In genomic region chr6:89272611-89273010, GRCh38 we compare ENCODE assay signal across 35 cellular contexts. TPM values are rescaled to one million over a fixed set of nuclear protein-coding genes. Genes with fewer than 3 reads are reported as not detected.
"Had no signal": no experiment of that assay in that cellular context is flagged by ENCODE, and none has a peak within 500 bp of the region (broad histone marks: within the 10 kb centered on the region; RNA-seq: fewer than 3 reads in every experiment).

No MANE protein-coding gene starts in this region.

- H3K36me3 ChIP-seq: brain microvascular endothelial cell, esophagus squamous epithelium, gastroesophageal sphincter, WERI-Rb-1 had no signal

- H3K9me3 Mint-ChIP-seq: activated B cell treated with CpG ODN at 0.5 μM for 24 hours; activated CD4-positive, alpha-beta memory T cell treated with anti-CD3 and anti-CD28 coated beads for 36 hours; activated CD4-positive, alpha-beta T cell treated with anti-CD3 and anti-CD28 coated beads, Interleukin-2, amount 10 ng/mL, durations not matched to agents 24 days and 14 days; activated T-cell treated with anti-CD3 and anti-CD28 coated beads, Interleukin-2, amount 50 U/mL, for 4 hours; activated T-helper 17 cell treated with anti-CD3 and anti-CD28 coated beads, Interleukin-2, amount 50 U/mL, for 72 hours; central memory CD8-positive, alpha-beta T cell; T-helper 2 cell treated with Interferon-gamma antibody and Interleukin-4, amounts not matched to agents 5 μg/mL and 100 μg/mL, for 36 hours had no signal

- H3K27me3 Mint-ChIP-seq: activated B cell treated with CpG ODN at 0.5 μM for 24 hours; activated CD4-positive, alpha-beta memory T cell treated with anti-CD3 and anti-CD28 coated beads for 36 hours; activated naive CD8-positive, alpha-beta T cell; central memory CD8-positive, alpha-beta T cell; T-helper 17 cell had no signal

- H3K27ac ChIP-seq: brain microvascular endothelial cell, epithelial cell of prostate, esophagus squamous epithelium, gastroesophageal sphincter, WERI-Rb-1 had no signal

- H3K4me1 Mint-ChIP-seq: activated T-helper 17 cell treated with anti-CD3 and anti-CD28 coated beads, Interleukin-2, amount 50 U/mL, for 72 hours; central memory CD8-positive, alpha-beta T cell had no signal

- H3K4me3 Mint-ChIP-seq: activated B cell treated with CpG ODN at 0.5 μM for 24 hours; activated CD4-positive, alpha-beta memory T cell treated with anti-CD3 and anti-CD28 coated beads for 36 hours; activated CD4-positive, alpha-beta T cell treated with anti-CD3 and anti-CD28 coated beads, Interleukin-2, amount 10 ng/mL, durations not matched to agents 24 days and 14 days; activated CD8-positive, alpha-beta T cell treated with anti-CD3 and anti-CD28 coated beads, Interleukin-2, amount 10 ng/mL, durations not matched to agents 7 days and 5 days; activated naive CD8-positive, alpha-beta T cell; activated T-cell treated with anti-CD3 and anti-CD28 coated beads, Interleukin-2, amount 50 U/mL, for 4 hours; activated T-helper 17 cell treated with anti-CD3 and anti-CD28 coated beads, Interleukin-2, amount 50 U/mL, for 72 hours; central memory CD8-positive, alpha-beta T cell; T-helper 17 cell; T-helper 2 cell treated with Interferon-gamma antibody and Interleukin-4, amounts not matched to agents 5 μg/mL and 100 μg/mL, for 36 hours had no signal

- ATAC-seq: activated CD4-positive, CD25-positive, alpha-beta regulatory T cell treated with anti-CD3 and anti-CD28 coated beads, Interleukin-2, amount 50 U/mL, for 24 hours; activated CD8-positive, alpha-beta T cell treated with anti-CD3 and anti-CD28 coated beads, Interleukin-2, amount 10 ng/mL, durations not matched to agents 7 days and 5 days; activated T-cell treated with anti-CD3 and anti-CD28 coated beads, Interleukin-2, amount 50 U/mL, for 4 hours; activated T-helper 17 cell treated with anti-CD3 and anti-CD28 coated beads, Interleukin-2, amount 50 U/mL, for 72 hours; gastroesophageal sphincter; T-helper 17 cell had no signal

- DNase-seq: activated B cell treated with CpG ODN at 0.5 μM for 24 hours; activated CD4-positive, alpha-beta memory T cell treated with anti-CD3 and anti-CD28 coated beads for 36 hours; activated CD4-positive, alpha-beta T cell treated with anti-CD3 and anti-CD28 coated beads, Interleukin-2, amount 10 ng/mL, durations not matched to agents 24 days and 14 days; activated CD8-positive, alpha-beta T cell treated with anti-CD3 and anti-CD28 coated beads, Interleukin-2, amount 10 ng/mL, durations not matched to agents 7 days and 5 days; activated effector memory CD4-positive, alpha-beta T cell treated with Interleukin-2 at 50 U/mL for 16 hours; activated gamma-delta T cell treated with Interleukin-2 at 50 U/mL for 16 hours; activated naive CD4-positive, alpha-beta T cell treated with anti-CD3 and anti-CD28 coated beads, Interleukin-2, amount 50 U/mL, for 16 hours; activated naive CD4-positive, alpha-beta T cell treated with Interleukin-2 at 50 U/mL for 16 hours; activated T-cell treated with anti-CD3 and anti-CD28 coated beads, Interleukin-2, amount 50 U/mL, for 4 hours; amniotic stem cell; anterior cingulate cortex; brain microvascular endothelial cell; effector CD8-positive, alpha-beta T cell; esophagus squamous epithelium; foreskin melanocyte; T-helper 1 cell; T-helper 17 cell; T1000; WERI-Rb-1 had no signal

- H3K4me3 ChIP-seq: esophagus squamous epithelium, gastroesophageal sphincter had no signal

- H3K27me3 ChIP-seq: esophagus squamous epithelium, gastroesophageal sphincter had no signal

- H3K9me3 ChIP-seq: esophagus squamous epithelium, gastroesophageal sphincter had no signal

- H3K36me3 Mint-ChIP-seq: activated CD4-positive, alpha-beta memory T cell treated with anti-CD3 and anti-CD28 coated beads for 36 hours; activated naive CD8-positive, alpha-beta T cell had no signal

- H3K27ac Mint-ChIP-seq: activated B cell treated with CpG ODN at 0.5 μM for 24 hours; activated CD4-positive, alpha-beta memory T cell treated with anti-CD3 and anti-CD28 coated beads for 36 hours; activated CD4-positive, alpha-beta T cell treated with anti-CD3 and anti-CD28 coated beads, Interleukin-2, amount 10 ng/mL, durations not matched to agents 24 days and 14 days; activated CD8-positive, alpha-beta T cell treated with anti-CD3 and anti-CD28 coated beads, Interleukin-2, amount 10 ng/mL, durations not matched to agents 7 days and 5 days; activated naive CD8-positive, alpha-beta T cell; activated T-helper 17 cell treated with anti-CD3 and anti-CD28 coated beads, Interleukin-2, amount 50 U/mL, for 72 hours; T-helper 17 cell; T-helper 2 cell treated with Interferon-gamma antibody and Interleukin-4, amounts not matched to agents 5 μg/mL and 100 μg/mL, for 36 hours had no signal

- H3K4me1 ChIP-seq: esophagus squamous epithelium, gastroesophageal sphincter had no signal

RNA-seq across cellular contexts. Expression of gene GABRR1, which starts 55.5 kb away (rescaled TPM):
- total RNA-seq: activated B cell treated with CpG ODN at 0.5 μM for 24 hours; activated CD4-positive, alpha-beta memory T cell treated with anti-CD3 and anti-CD28 coated beads for 36 hours; activated CD4-positive, alpha-beta T cell treated with anti-CD3 and anti-CD28 coated beads, Interleukin-2, amount 10 ng/mL, durations not matched to agents 24 days and 14 days; activated CD8-positive, alpha-beta T cell treated with anti-CD3 and anti-CD28 coated beads, Interleukin-2, amount 10 ng/mL, durations not matched to agents 7 days and 5 days; activated T-cell treated with anti-CD3 and anti-CD28 coated beads, Interleukin-2, amount 50 U/mL, for 4 hours; activated T-helper 17 cell treated with anti-CD3 and anti-CD28 coated beads, Interleukin-2, amount 50 U/mL, for 72 hours; astrocyte; bronchial epithelial cell; cardiac septum; dermis microvascular lymphatic vessel endothelial cell; endothelial cell of umbilical vein; fibroblast of lung; fibroblast of villous mesenchyme; glomerular endothelial cell; T-helper 17 cell had no signal
- polyA plus RNA-seq: adipose tissue, endothelial cell of umbilical vein, fibroblast of lung had no signal
